In genomic region chr14:103128631-103129300, GRCh38 we compare ENCODE assay signal across 15 cellular contexts. TPM values are rescaled to one million over a fixed set of nuclear protein-coding genes. Genes with fewer than 3 reads are reported as not detected.
DNase-seq lines count a peak whose midpoint lies in the region; ATAC-seq and TF ChIP-seq lines count a peak whose summit lies in the region.
"Had no signal": no experiment of that assay in that cellular context is flagged by ENCODE, and none has a peak within 500 bp of the region (broad histone marks: within the 10 kb centered on the region; RNA-seq: fewer than 3 reads in every experiment).

No MANE protein-coding gene starts in this region.

- peak; percentile 36 for ATAC-seq in HCT116
- ATAC-seq in gastrocnemius medialis = peak in 1 of 2 donors; percentile 15
- ATAC-seq in HG03565 (IDR thresholded peaks at IDR 0.05; ENCODE audit: unreplicated experiment) = no peak
- ATAC-seq: stimulated activated memory B cell treated with anti-CD40 and anti-IgM and Interleukin-4, amounts not matched to agents 10 μg/mL and 1 μg/mL and 100 μg/mL, for 72 hours had no signal

- H3K4me1 ChIP-seq in HCT116 (ENCODE audit: control insufficient read depth in 1 of 2, insufficient read depth in 2 of 2, low read length in 2 of 2) (peaks cover 22 to 36% of the 10 kb centered on the region in 2 experiments), PC-9 (replicated peaks; ENCODE audit: insufficient read depth) (peaks cover 80% of the 10 kb centered on the region), gastrocnemius medialis (peaks cover 36 to 43% of the 10 kb centered on the region in 2 donors), hepatocyte (ENCODE audit: insufficient read depth) (peaks cover 21% of the 10 kb centered on the region)

- TF ChIP-seq CTCF in HCT116 (IDR thresholded peaks at IDR 0.05 in 2 of 3, conservative IDR thresholded peaks at IDR 0.05 in 1 of 3; ENCODE audit: borderline replicate concordance in 1 of 3, insufficient read depth in 1 of 3, low read depth in 2 of 3, low read length in 2 of 3) = no peak
- no peak for TF ChIP-seq CTCF in PC-9 (conservative IDR thresholded peaks at IDR 0.05)
- no peak for TF ChIP-seq CTCF in gastrocnemius medialis (IDR thresholded peaks at IDR 0.05 in 4 of 5, conservative IDR thresholded peaks at IDR 0.05 in 1 of 5)
- TF ChIP-seq CTCF in hepatocyte (IDR thresholded peaks at IDR 0.05; ENCODE audit: poor library complexity) = no peak

- in situ Hi-C loops in gastrocnemius medialis (cut with MboI; ENCODE audit: low sequenced_read_pairs in 4 of 4) = loop anchor here in 1 of 4 donors (10.0 kb wide), 1 partner anchor 276 kb away; no protein-coding TSS in a partner anchor

- peaks cover 87% of the 10 kb centered on the region for H3F3A ChIP-seq in PC-9 (ENCODE audit: insufficient read depth, low read depth)

- H3K36me3 ChIP-seq in HCT116 (ENCODE audit: control insufficient read depth in 1 of 2, insufficient read depth in 2 of 2, low read length in 2 of 2) (peaks cover 6 to 14% of the 10 kb centered on the region in 2 experiments; a peak in 1 of 4 replicates), PC-9 (ENCODE audit: low read depth) (peaks cover 74% of the 10 kb centered on the region), gastrocnemius medialis (peaks cover 0 to 21% of the 10 kb centered on the region in 2 donors), hepatocyte (replicated peaks; ENCODE audit: insufficient read depth, low read depth) (no peaks in the 10 kb centered on the region)

- POLR2A ChIA-PET in HCT116 (lab: Charles Lee) = no interaction called here
- POLR2A ChIA-PET in PC-9 (lab: Charles Lee; ENCODE audit: unreplicated experiment) = interaction anchor here (0.6 to 2.1 kb wide), 7 partner anchors 15 to 1434 kb away, joined by 3 to 20 read pairs (median 8); partner anchors contain the start of gene EIF5

- H3K27me3 ChIP-seq in HCT116 (ENCODE audit: insufficient read depth, low read length) (no peaks in the 10 kb centered on the region), PC-9 (ENCODE audit: insufficient read depth, low read depth) (no peaks in the 10 kb centered on the region), gastrocnemius medialis (no peaks in the 10 kb centered on the region), hepatocyte (no peaks in the 10 kb centered on the region)
- H3K27me3 ChIP-seq: SJSA1 had no signal

- H4K20me1 ChIP-seq in HCT116 (ENCODE audit: insufficient read depth) (no peaks in the 10 kb centered on the region), PC-9 (ENCODE audit: insufficient read depth) (peaks cover 40% of the 10 kb centered on the region), hepatocyte (ENCODE audit: insufficient read depth, poor library complexity, severe bottlenecking) (no peaks in the 10 kb centered on the region)

- TF ChIP-seq RAD21 in HCT116 (IDR thresholded peaks at IDR 0.05; ENCODE audit: low read depth) = no peak

- H3K27ac ChIP-seq in HCT116 (ENCODE audit: low read depth, low read length) (peak overlapping the region; percentile 35; the same call in 1 of the 2 replicates), PC-9 (peak overlapping the region; percentile 86), gastrocnemius medialis (peak overlapping the region in 3 of 4 donors; percentile 52 to 56 (median 56)), hepatocyte (no peak overlapping the region)
- H3K27ac ChIP-seq: SJSA1 had no signal

- no peak overlapping the region for H3K4me3 ChIP-seq in HCT116 (replicated peaks in 1 of 2; ENCODE audit: low read depth in 1 of 2, low read length in 2 of 2)
- peak overlapping the region; percentile 67 for H3K4me3 ChIP-seq in PC-9
- no peak overlapping the region for H3K4me3 ChIP-seq in gastrocnemius medialis
- H3K4me3 ChIP-seq in hepatocyte = no peak overlapping the region
- H3K4me3 ChIP-seq: SJSA1 had no signal

- H2AFZ ChIP-seq in HCT116 (ENCODE audit: low read depth, low read length, poor library complexity, severe bottlenecking) (no peak overlapping the region), PC-9 (no peak overlapping the region), hepatocyte (no peak overlapping the region)

- TF ChIP-seq POLR2A in HCT116 (IDR thresholded peaks at IDR 0.05; ENCODE audit: borderline replicate concordance, extremely low read depth, insufficient read depth, insufficient read length) (no peak), gastrocnemius medialis (IDR thresholded peaks at IDR 0.05) (no peak)

- peak overlapping the region; percentile 39 for H3K9ac ChIP-seq in HCT116 (ENCODE audit: low read length)

- H3K79me2 ChIP-seq in HCT116 (ENCODE audit: insufficient read depth, low read length) = peaks cover 10% of the 10 kb centered on the region; the same call in 1 of the 2 replicates
- H3K79me2 ChIP-seq in PC-9 (ENCODE audit: low read depth) = peaks cover 95% of the 10 kb centered on the region
- H3K79me2 ChIP-seq in hepatocyte = no peaks in the 10 kb centered on the region

- intact Hi-C loops in HCT116 (cut with micrococcal nuclease) = no loop called here
- intact Hi-C loops in PC-9 (cut with micrococcal nuclease; ENCODE audit: unreplicated experiment) = loop anchor here (1.0 to 5.0 kb wide), 11 partner anchors 15 to 536 kb away; partner anchors contain the start of genes EIF5 and RCOR1
- intact Hi-C loops in gastrocnemius medialis (cut with DNase I; ENCODE audit: low total_unique reads) = loop anchor here (5.0 kb wide), 1 partner anchor 51 kb away; no protein-coding TSS in a partner anchor

- DNase-seq in HCT116 (ENCODE audit: low read depth, low spot score) = no peak
- DNase-seq in PC-9 = peak; percentile 96 to 97
- DNase-seq in glomerular visceral epithelial cell (ENCODE audit: extremely low spot score) = peak; percentile 64
- peak in 1 of 2 donors; percentile 57 for DNase-seq in gastrocnemius medialis
- DNase-seq in NCI-H446 treated with DMSO at 0.1 percent for 48 hours (lab: John Stamatoyannopoulos, UW) = no peak
- DNase-seq in hepatocyte (ENCODE audit: low spot score) = no peak
- no peak for DNase-seq in DMS53 treated with DMSO at 0.1 percent for 48 hours (lab: John Stamatoyannopoulos, UW; ENCODE audit: unreplicated experiment)
- DNase-seq: activated T-cell treated with anti-CD3 and anti-CD28 coated beads, Interleukin-2, amount 50 U/mL, for 48 hours; MV-4-11; naive B cell; NCI-H510A; stimulated activated CD4-positive, alpha-beta T cell treated with anti-CD3 and anti-CD28 coated beads, Interleukin-15, amount 100 ng/mL, for 24 hours had no signal

- BruUV-seq in HCT116 (replicated peaks; lab: Mats Ljungman, UMichigan) = no TSS peak
- no TSS peak for BruUV-seq in PC-9 (replicated peaks; lab: Mats Ljungman, UMichigan)

- 89% methylated on average over 13 of the region's 13 CpGs for WGBS in hepatocyte (ENCODE audit: low lambda C conversion rate, missing lambda C conversion rate)

- H3K4me2 ChIP-seq in HCT116 (ENCODE audit: low read length) (peak overlapping the region; percentile 62), PC-9 (peak overlapping the region; percentile 94), hepatocyte (no peak overlapping the region)

- RAD21 ChIA-PET in HCT116 (lab: Charles Lee; ENCODE audit: low non-redundant PET in 1 of 2, low total read pairs in 2 of 2, uncharacterized antibody in 2 of 2, unreplicated experiment in 2 of 2) = interaction anchor here in 1 of 2 experiments (0.6 kb wide), 1 partner anchor 54 kb away, joined by 3 read pairs; no protein-coding TSS in a partner anchor

- CTCF ChIA-PET in HCT116 (lab: Charles Lee) (interaction anchor here (3.1 kb wide), 1 partner anchor 12 kb away, joined by 9 read pairs; no protein-coding TSS in a partner anchor), PC-9 (lab: Charles Lee) (interaction anchor here (0.6 to 5.3 kb wide), 9 partner anchors 12 to 412 kb away, joined by 3 to 43 read pairs (median 5); no protein-coding TSS in a partner anchor)

- H3K9me3 ChIP-seq in HCT116 (ENCODE audit: control insufficient read depth in 1 of 2, insufficient read depth in 1 of 2, low read depth in 1 of 2, low read length in 2 of 2) (no peaks in the 10 kb centered on the region), PC-9 (ENCODE audit: insufficient read depth, low read depth) (no peaks in the 10 kb centered on the region), gastrocnemius medialis (no peaks in the 10 kb centered on the region), hepatocyte (ENCODE audit: low read depth) (no peaks in the 10 kb centered on the region)
- H3K9me3 ChIP-seq: SJSA1 had no signal

- H3K9me2 ChIP-seq in HCT116 (ENCODE audit: insufficient read depth) (no peaks in the 10 kb centered on the region), PC-9 (ENCODE audit: insufficient read depth) (no peaks in the 10 kb centered on the region), hepatocyte (replicated peaks; ENCODE audit: insufficient read depth) (no peaks in the 10 kb centered on the region)

TF ChIP-seq in HCT116, 20 proteins besides CTCF, POLR2A, EP300 and RAD21:
- TF ChIP-seq SRF (IDR thresholded peaks at IDR 0.05; ENCODE audit: low read depth) (no peak), SP1 (IDR thresholded peaks at IDR 0.05; ENCODE audit: low read depth) (no peak), EZH2phosphoT487 (IDR thresholded peaks at IDR 0.05; ENCODE audit: borderline replicate concordance) (no peak), ATF3 (IDR thresholded peaks at IDR 0.05) (no peak), POLR2AphosphoS5 (IDR thresholded peaks at IDR 0.05; ENCODE audit: low read depth, low read length) (no peak; the same call in 1 of the 2 replicates)
TF ChIP-seq in HCT116: peak in this region for 0.

RNA-seq across cellular contexts. Expression of gene TNFAIP2, which starts 5.5 kb away (rescaled TPM):
- total RNA-seq in HCT116 (2021; ENCODE audit: unreplicated experiment) (74.8 TPM), PC-9 (2021) (291 and 366 TPM in 2 replicates), gastrocnemius medialis (10 to 100 TPM; 14.8 to 72.9 (median 22.3) TPM), hepatocyte (14.0 and 16.0 TPM in 2 replicates)
- polyA plus RNA-seq in HCT116 (2012) = 49.6 and 52.9 TPM in 2 replicates
- 14.2 and 28.2 TPM in 2 replicates for polyA plus RNA-seq in hepatocyte

RNA-seq across cellular contexts. Expression of gene EXOC3L4, which starts 34.2 kb away (rescaled TPM):
- total RNA-seq in HCT116 (2021; ENCODE audit: unreplicated experiment) (not detected), PC-9 (2021) (0.38 and 1.7 TPM in 2 replicates), gastrocnemius medialis (1 to 10 TPM in 1 of 4 donors, under 1 TPM in 1, not detected in 2; 0.35 to 2.4 TPM), hepatocyte (12.4 and 35.3 TPM in 2 replicates)
- 0.15 and 0.34 TPM in 2 replicates for polyA plus RNA-seq in HCT116 (2012)
- polyA plus RNA-seq in hepatocyte = 31.0 and 40.3 TPM in 2 replicates

RNA-seq across cellular contexts. Expression of gene LBHD2, which starts 44.8 kb away (rescaled TPM):
- not detected for total RNA-seq in HCT116 (2021; ENCODE audit: unreplicated experiment)
- not detected in 2 replicates for polyA plus RNA-seq in HCT116 (2012)
- total RNA-seq in PC-9 (2021) = 0.52 and 0.78 TPM in 2 replicates
- total RNA-seq in gastrocnemius medialis = not detected
- not detected in 2 replicates for total RNA-seq in hepatocyte
- polyA plus RNA-seq in hepatocyte = 0.21 TPM in 1 of 2 replicates, not detected in the other

Comparison
In these comparisons a context has a peak if more than half of its experiments do, and no peak if none do; other contexts are left out.
1. DNase-seq: peak in PC-9 (2 of 2) and glomerular visceral epithelial cell (single experiment); none in HCT116 (single experiment), NCI-H446 treated with DMSO at 0.1 percent for 48 hours (single experiment), hepatocyte (single experiment) and DMS53 treated with DMSO at 0.1 percent for 48 hours (single experiment).